In genomic region chr1:28915036-28915895, GRCh38 we compare ENCODE assay signal across 1 cellular context.
TF ChIP-seq lines count a peak whose summit lies in the region.

No MANE protein-coding gene starts in this region.

TF ChIP-seq in K562, 482 proteins besides CTCF, POLR2A, EP300 and RAD21 (continued from another document and continues in another):
- TF ChIP-seq MNT (conservative IDR thresholded peaks at IDR 0.05): peak in 1 of 2 experiments; percentile 53; a peak in 1 of 4 replicates
- TF ChIP-seq ZBTB43 (CRISPR knock-in tag; IDR thresholded peaks at IDR 0.05): peak; percentile 83; the same call in 1 of the 2 replicates
- no peak for TF ChIP-seq ZNF165 (CRISPR knock-in tag; IDR thresholded peaks at IDR 0.05; ENCODE audit: borderline replicate concordance)
- no peak for TF ChIP-seq NR2C1 (IDR thresholded peaks at IDR 0.05)
- no peak for TF ChIP-seq NR2C1 (tag; IDR thresholded peaks at IDR 0.05)
- TF ChIP-seq CBFA2T3 (IDR thresholded peaks at IDR 0.05): 0 out of 2 replicates have a peak, but pooled peaks have one; percentile 5
- TF ChIP-seq ELF2 (CRISPR knock-in tag; IDR thresholded peaks at IDR 0.05): no peak
- TF ChIP-seq ZNF384 (IDR thresholded peaks at IDR 0.05; ENCODE audit: low read depth, low read length): peak; percentile 60
- TF ChIP-seq MCM3 (IDR thresholded peaks at IDR 0.05): no peak
- TF ChIP-seq RNF2 (IDR thresholded peaks at IDR 0.05): no peak
- TF ChIP-seq CUX1 (CRISPR knock-in tag; IDR thresholded peaks at IDR 0.05): no peak
- TF ChIP-seq DIDO1 (tag; IDR thresholded peaks at IDR 0.05; ENCODE audit: low read depth): no peak
- no peak for TF ChIP-seq C11orf30 (IDR thresholded peaks at IDR 0.05; ENCODE audit: low read depth)
- TF ChIP-seq RAD51 (IDR thresholded peaks at IDR 0.05; ENCODE audit: borderline replicate concordance, low read depth): peak; percentile 11; the same call in 1 of the 2 replicates
- TF ChIP-seq RFX1 (IDR thresholded peaks at IDR 0.05): no peak
- no peak for TF ChIP-seq DLX4 (CRISPR knock-in tag; IDR thresholded peaks at IDR 0.05)
- no peak; the same call in 1 of the 2 replicates for TF ChIP-seq CEBPG (CRISPR knock-in tag; IDR thresholded peaks at IDR 0.05)
- no peak for TF ChIP-seq CEBPG (tag; conservative IDR thresholded peaks at IDR 0.05 in 1 of 2, IDR thresholded peaks at IDR 0.05 in 1 of 2)
- no peak for TF ChIP-seq SNAPC5 (CRISPR knock-in tag; IDR thresholded peaks at IDR 0.05)
- TF ChIP-seq BCLAF1 (IDR thresholded peaks at IDR 0.05; ENCODE audit: borderline replicate concordance in 1 of 2, control insufficient read depth in 1 of 2, low read depth in 2 of 2, low read length in 1 of 2): 0 out of 4 replicates have a peak, but pooled peaks of 1 of the 2 experiments have one; percentile 17
- TF ChIP-seq JUND (IDR thresholded peaks at IDR 0.05; ENCODE audit: borderline replicate concordance, low read depth, low read length): no peak
- no peak for TF ChIP-seq JUND (tag; IDR thresholded peaks at IDR 0.05; ENCODE audit: borderline replicate concordance, low read depth, low read length)
- 0 out of 2 replicates have a peak, but pooled peaks have one; percentile 42 for TF ChIP-seq DNMT1 (IDR thresholded peaks at IDR 0.05)
- peak; percentile 77 for TF ChIP-seq HMBOX1 (IDR thresholded peaks at IDR 0.05)
- no peak for TF ChIP-seq SRSF9 (IDR thresholded peaks at IDR 0.05; ENCODE audit: borderline replicate concordance, low read depth, low read length)
- peak in 1 of 2 experiments; percentile 59; a peak in 2 of 4 replicates for TF ChIP-seq HDAC1 (IDR thresholded peaks at IDR 0.05)
- TF ChIP-seq WHSC1 (IDR thresholded peaks at IDR 0.05; ENCODE audit: low read length): no peak
- TF ChIP-seq ZNF140 (CRISPR knock-in tag; IDR thresholded peaks at IDR 0.05): no peak
- no peak for TF ChIP-seq TSHZ1 (CRISPR knock-in tag; IDR thresholded peaks at IDR 0.05)
- TF ChIP-seq ZNF263 (CRISPR knock-in tag; IDR thresholded peaks at IDR 0.05; ENCODE audit: borderline replicate concordance): peak; percentile 42; the same call in 1 of the 2 replicates
- peak; percentile 27 for TF ChIP-seq NKRF (IDR thresholded peaks at IDR 0.05; ENCODE audit: borderline replicate concordance)
- no peak for TF ChIP-seq ZFP30 (CRISPR knock-in tag; IDR thresholded peaks at IDR 0.05; ENCODE audit: borderline replicate concordance)
- TF ChIP-seq NR1H2 (CRISPR knock-in tag; IDR thresholded peaks at IDR 0.05): no peak
- TF ChIP-seq ZNF512 (tag; IDR thresholded peaks at IDR 0.05): peak; percentile 60
- no peak for TF ChIP-seq ELF1 (tag; IDR thresholded peaks at IDR 0.05)
- TF ChIP-seq ZNF3 (CRISPR knock-in tag; IDR thresholded peaks at IDR 0.05): no peak
- no peak for TF ChIP-seq ARID3A (IDR thresholded peaks at IDR 0.05; ENCODE audit: borderline replicate concordance, low read depth, low read length)
